Comparison of ENCODE assay signal across 36 cellular contexts in the genomic region with DNA sequence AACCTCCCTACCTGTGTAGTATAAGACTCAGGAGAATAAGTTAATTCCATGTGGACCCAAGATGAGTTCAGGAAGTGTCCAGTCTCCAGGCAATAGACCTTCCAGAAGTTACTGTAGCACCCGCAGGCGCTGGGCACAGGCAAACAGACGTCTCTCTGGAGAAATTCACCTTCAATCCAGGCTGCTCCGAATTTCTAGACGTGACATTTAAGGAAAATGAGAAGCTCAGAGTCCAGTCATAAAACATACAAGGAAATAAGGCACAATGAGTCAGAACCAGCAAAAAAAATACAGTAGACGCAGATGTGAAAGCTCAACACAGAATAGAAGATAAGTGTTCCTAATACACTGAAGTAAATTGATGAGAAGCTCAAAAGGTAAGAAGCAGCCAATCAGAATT. TPM values are rescaled to one million over a fixed set of nuclear protein-coding genes. Genes with fewer than 3 reads are reported as not detected.
"Had no signal": no experiment of that assay in that cellular context is flagged by ENCODE, and none has a peak within 500 bp of the region (broad histone marks: within the 10 kb centered on the region; RNA-seq: fewer than 3 reads in every experiment).

No MANE protein-coding gene starts in this region.

- H3K9me3 ChIP-seq: Peyer's patch had no signal

- H3K4me3 ChIP-seq: cardiac muscle cell, Peyer's patch had no signal

- H3K27me3 ChIP-seq: brain microvascular endothelial cell, cardiac muscle cell, Peyer's patch had no signal

- H3K4me3 Mint-ChIP-seq: activated CD4-positive, alpha-beta memory T cell treated with anti-CD3 and anti-CD28 coated beads, Interleukin-2, amount 10 ng/mL, durations not matched to agents 7 days and 5 days; activated CD8-positive, alpha-beta memory T cell treated with anti-CD3 and anti-CD28 coated beads, Interleukin-2, amount 10 ng/mL, durations not matched to agents 7 days and 5 days; activated naive CD8-positive, alpha-beta T cell treated with anti-CD3 and anti-CD28 coated beads for 36 hours had no signal

- H3K27ac ChIP-seq: brain microvascular endothelial cell, cardiac muscle cell, KMS-11, Peyer's patch, WERI-Rb-1 had no signal

- H3K9me3 Mint-ChIP-seq: activated CD4-positive, alpha-beta memory T cell treated with anti-CD3 and anti-CD28 coated beads, Interleukin-2, amount 10 ng/mL, durations not matched to agents 7 days and 5 days; activated naive CD8-positive, alpha-beta T cell treated with anti-CD3 and anti-CD28 coated beads for 36 hours had no signal

- H3K4me2 ChIP-seq: KMS-11 had no signal

- H3K27me3 Mint-ChIP-seq: activated CD4-positive, alpha-beta memory T cell treated with anti-CD3 and anti-CD28 coated beads, Interleukin-2, amount 10 ng/mL, durations not matched to agents 7 days and 5 days; activated CD8-positive, alpha-beta memory T cell treated with anti-CD3 and anti-CD28 coated beads, Interleukin-2, amount 10 ng/mL, durations not matched to agents 7 days and 5 days; activated naive CD8-positive, alpha-beta T cell treated with anti-CD3 and anti-CD28 coated beads for 36 hours had no signal

- ATAC-seq: activated CD8-positive, alpha-beta memory T cell treated with anti-CD3 and anti-CD28 coated beads, Interleukin-2, amount 10 ng/mL, durations not matched to agents 7 days and 5 days; PC-3; SK-N-SH treated with all-trans-retinoic acid at 6 μM for 48 hours had no signal

- H3K4me1 ChIP-seq: Peyer's patch had no signal

- H3K36me3 ChIP-seq: brain microvascular endothelial cell, cardiac muscle cell, WERI-Rb-1 had no signal

- H3K4me1 Mint-ChIP-seq: activated CD4-positive, alpha-beta memory T cell treated with anti-CD3 and anti-CD28 coated beads, Interleukin-2, amount 10 ng/mL, durations not matched to agents 7 days and 5 days; activated CD8-positive, alpha-beta memory T cell treated with anti-CD3 and anti-CD28 coated beads, Interleukin-2, amount 10 ng/mL, durations not matched to agents 7 days and 5 days; activated naive CD8-positive, alpha-beta T cell treated with anti-CD3 and anti-CD28 coated beads for 36 hours had no signal

- DNase-seq: activated CD4-positive, alpha-beta memory T cell treated with anti-CD3 and anti-CD28 coated beads, Interleukin-2, amount 10 ng/mL, durations not matched to agents 7 days and 5 days; activated CD4-positive, alpha-beta T cell treated with anti-CD3 and anti-CD28 coated beads for 1 hour; activated CD4-positive, alpha-beta T cell treated with anti-CD3 and anti-CD28 coated beads for 48 hours; activated CD4-positive, CD25-positive, alpha-beta regulatory T cell; activated CD8-positive, alpha-beta memory T cell treated with anti-CD3 and anti-CD28 coated beads for 24 hours; activated CD8-positive, alpha-beta memory T cell treated with anti-CD3 and anti-CD28 coated beads, Interleukin-2, amount 10 ng/mL, durations not matched to agents 7 days and 5 days; activated CD8-positive, alpha-beta memory T cell treated with anti-CD3 and anti-CD28 coated beads, Interleukin-2, amount 50 U/mL, for 48 hours; activated effector memory CD4-positive, alpha-beta T cell treated with anti-CD3 and anti-CD28 coated beads, Interleukin-2, amount 50 U/mL, for 16 hours; activated naive CD4-positive, alpha-beta T cell; activated naive CD4-positive, alpha-beta T cell treated with anti-CD3 and anti-CD28 coated beads, Interleukin-2, amount 50 U/mL, for 16 hours; activated naive CD8-positive, alpha-beta T cell treated with anti-CD3 and anti-CD28 coated beads for 36 hours; activated T-cell treated with anti-CD3 and anti-CD28 coated beads, Interleukin-2, amount 50 U/mL, for 48 hours; amniotic stem cell; brain microvascular endothelial cell; MM.1S; NCI-H1105; NCI-H1417 treated with DMSO at 0.1 percent for 48 hours; NCI-H187 treated with DMSO at 0.1 percent for 48 hours; NCI-H2081; NCI-H2171 treated with DMSO at 0.1 percent for 48 hours; NCI-H2227 treated with DMSO at 0.1 percent for 48 hours; NCI-H446; NCI-H524; PC-3; RPMI8226; SHP77 treated with DMSO at 0.1 percent for 48 hours; SW 1271; T-helper 1 cell; T1000; WERI-Rb-1 had no signal

- H3K27ac Mint-ChIP-seq: activated CD4-positive, alpha-beta memory T cell treated with anti-CD3 and anti-CD28 coated beads, Interleukin-2, amount 10 ng/mL, durations not matched to agents 7 days and 5 days; activated CD8-positive, alpha-beta memory T cell treated with anti-CD3 and anti-CD28 coated beads, Interleukin-2, amount 10 ng/mL, durations not matched to agents 7 days and 5 days; activated naive CD8-positive, alpha-beta T cell treated with anti-CD3 and anti-CD28 coated beads for 36 hours had no signal

RNA-seq across cellular contexts. Expression of a gene that starts 59.9 kb away (rescaled TPM):
- total RNA-seq: activated CD4-positive, alpha-beta memory T cell treated with anti-CD3 and anti-CD28 coated beads, Interleukin-2, amount 10 ng/mL, durations not matched to agents 7 days and 5 days; activated CD8-positive, alpha-beta memory T cell treated with anti-CD3 and anti-CD28 coated beads, Interleukin-2, amount 10 ng/mL, durations not matched to agents 7 days and 5 days; activated naive CD8-positive, alpha-beta T cell treated with anti-CD3 and anti-CD28 coated beads for 36 hours; cardiac muscle cell; LHCN-M2; PC-3 had no signal
- polyA plus RNA-seq: aorta, cardiac muscle cell had no signal
